In the genomic region with DNA sequence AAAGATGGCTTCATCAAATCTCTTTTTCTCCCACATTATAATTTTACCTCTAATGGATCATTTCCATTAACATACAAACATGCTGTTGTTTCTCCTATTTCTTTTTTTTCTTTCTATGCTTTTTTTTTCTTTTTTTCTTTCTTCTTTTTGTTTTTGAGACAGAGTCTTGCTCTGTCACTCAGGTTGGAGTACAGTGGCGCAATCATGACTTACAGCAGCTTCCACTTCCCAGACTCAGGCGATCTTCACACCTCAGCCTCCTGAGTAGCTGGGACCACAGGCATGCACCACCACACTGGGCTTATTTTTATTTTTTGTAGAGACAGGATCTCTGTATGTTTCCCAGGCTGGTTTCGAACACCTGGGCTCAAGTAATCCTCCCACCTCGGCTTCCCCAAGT, we compare ENCODE assay signal across 1 cellular context.
TF ChIP-seq lines count a peak whose summit lies in the region.

No MANE protein-coding gene starts in this region.

TF ChIP-seq in endothelial cell of umbilical vein, 7 proteins besides CTCF, POLR2A, EP300 and RAD21:
- TF ChIP-seq FOS (IDR thresholded peaks at IDR 0.05; ENCODE audit: borderline replicate concordance, insufficient read depth, low read length) (no peak), GATA2 (IDR thresholded peaks at IDR 0.05; ENCODE audit: insufficient read depth, insufficient read length, low read depth, low read length) (no peak), MAX (IDR thresholded peaks at IDR 0.05; ENCODE audit: insufficient read depth, insufficient read length) (no peak), POLR2AphosphoS5 (IDR thresholded peaks at IDR 0.05; ENCODE audit: insufficient read depth, low read depth, low read length) (no peak), MYC (IDR thresholded peaks at IDR 0.05; ENCODE audit: low read depth, low read length) (no peak), JUN (IDR thresholded peaks at IDR 0.05; ENCODE audit: borderline replicate concordance, insufficient read depth, insufficient read length, low read depth) (no peak), EZH2 (IDR thresholded peaks at IDR 0.05; ENCODE audit: borderline replicate concordance, low read depth, low read length, severe bottlenecking) (no peak)
TF ChIP-seq in endothelial cell of umbilical vein: peak in this region for 0.
